27 cellular contexts compared by ENCODE assay signal in the genomic region with DNA sequence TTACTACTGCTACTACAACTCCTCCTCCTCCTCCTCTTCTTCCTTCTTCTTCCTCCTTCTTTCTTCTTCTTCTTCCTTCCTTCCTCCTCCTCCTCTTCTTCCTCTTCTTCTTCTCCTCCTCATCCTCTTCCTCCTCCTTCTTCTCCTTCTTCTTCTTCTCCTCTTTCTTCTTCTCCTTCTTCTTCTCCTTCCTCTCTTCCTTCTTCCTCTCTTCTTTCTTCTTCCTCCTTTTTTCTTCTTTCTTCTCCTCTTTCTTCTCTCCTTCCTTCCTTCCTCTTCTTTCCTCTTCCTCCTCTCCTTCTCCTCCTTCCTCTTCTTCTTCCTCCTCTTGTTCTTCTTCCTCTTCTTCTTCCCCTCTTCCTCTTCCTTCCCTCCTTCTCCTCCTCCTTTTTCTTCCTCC.
"Had no signal": no experiment of that assay in that cellular context is flagged by ENCODE, and none has a peak within 500 bp of the region (broad histone marks: within the 10 kb centered on the region; RNA-seq: fewer than 3 reads in every experiment).

No MANE protein-coding gene starts in this region.

- H3K4me1 ChIP-seq: colonic mucosa, esophagus squamous epithelium, gastrocnemius medialis, heart right ventricle, left lung, lower lobe of right lung had no signal

- H3K27me3 Mint-ChIP-seq: dendritic cell treated with granulocyte-macrophage colony-stimulating factor and Interleukin-4, amounts not matched to agents 40 ng/mL and 50 ng/mL, for 4 days; effector memory CD8-positive, alpha-beta T cell had no signal

- H3K27ac ChIP-seq: colonic mucosa, epithelial cell of prostate, esophagus squamous epithelium, gastrocnemius medialis, heart right ventricle, lower lobe of right lung had no signal

- FAIRE-seq: endometrium, islet of Langerhans, keratinocyte had no signal

- H3K4me1 Mint-ChIP-seq: endodermal cell, mesothelial cell of epicardium had no signal

- H3K4me3 Mint-ChIP-seq: dendritic cell treated with granulocyte-macrophage colony-stimulating factor and Interleukin-4, amounts not matched to agents 40 ng/mL and 50 ng/mL, for 4 days; effector memory CD8-positive, alpha-beta T cell; endodermal cell; mesothelial cell of epicardium had no signal

- H3K27ac Mint-ChIP-seq: dendritic cell treated with granulocyte-macrophage colony-stimulating factor and Interleukin-4, amounts not matched to agents 40 ng/mL and 50 ng/mL, for 4 days; effector memory CD8-positive, alpha-beta T cell; endodermal cell; mesothelial cell of epicardium had no signal

- H3K36me3 Mint-ChIP-seq: mesothelial cell of epicardium had no signal

- H3K9me3 ChIP-seq: colonic mucosa, esophagus squamous epithelium, gastrocnemius medialis, left lung, lower lobe of right lung, mucosa of descending colon had no signal

- H3K27me3 ChIP-seq: colonic mucosa, esophagus squamous epithelium, gastrocnemius medialis, left lung had no signal

- H3K36me3 ChIP-seq: colonic mucosa, esophagus squamous epithelium, gastrocnemius medialis, heart right ventricle, left lung, lower lobe of right lung had no signal

- DNase-seq: colonic mucosa; cortex of kidney; effector CD8-positive, alpha-beta T cell; effector memory CD8-positive, alpha-beta T cell; endodermal cell; erythroblast; esophagus squamous epithelium; foreskin fibroblast; foreskin melanocyte; gastrocnemius medialis; glutamatergic neuron; head of caudate nucleus; heart right ventricle; hippocampal formation; left cardiac atrium; left lung; left ventricle myocardium superior; lower lobe of right lung; mesenchymal stem cell; mucosa of descending colon had no signal

- H3K9me3 Mint-ChIP-seq: endodermal cell had no signal

- ATAC-seq: effector memory CD8-positive, alpha-beta T cell; esophagus mucosa; gastrocnemius medialis; heart right ventricle; left cardiac atrium; left ventricle myocardium superior; mucosa of descending colon had no signal

- H3K4me3 ChIP-seq: colonic mucosa, esophagus squamous epithelium, gastrocnemius medialis, heart right ventricle, left lung, lower lobe of right lung, mucosa of descending colon had no signal
